1 cellular context compared by ENCODE assay signal in the genomic region with DNA sequence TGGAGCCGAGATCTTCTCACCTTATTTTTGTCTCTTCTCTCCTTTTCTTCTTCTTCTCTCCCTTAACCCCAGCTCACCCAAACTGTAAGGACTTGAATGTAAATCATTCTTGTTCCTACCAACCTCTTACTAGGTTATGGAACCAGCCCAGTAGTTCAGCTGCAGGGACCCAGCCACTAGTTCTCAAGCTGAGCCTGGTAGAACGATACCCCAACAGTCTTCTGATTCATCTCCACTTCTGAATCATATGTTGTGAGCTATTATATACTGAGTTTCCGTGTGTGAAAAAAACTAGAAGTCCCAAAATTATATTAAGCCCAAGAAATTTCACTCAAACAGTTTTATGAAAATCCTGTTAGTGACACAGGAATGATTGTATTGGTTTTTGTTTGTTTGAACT.
TF ChIP-seq lines count a peak whose summit lies in the region.

No MANE protein-coding gene starts in this region.

TF ChIP-seq in HepG2, 621 proteins besides CTCF, POLR2A, EP300 and RAD21:
- TF ChIP-seq ZNF124 (CRISPR knock-in tag; IDR thresholded peaks at IDR 0.05): no peak
- TF ChIP-seq ZNF20 (CRISPR knock-in tag; IDR thresholded peaks at IDR 0.05): no peak
- TF ChIP-seq, protein P1, sequence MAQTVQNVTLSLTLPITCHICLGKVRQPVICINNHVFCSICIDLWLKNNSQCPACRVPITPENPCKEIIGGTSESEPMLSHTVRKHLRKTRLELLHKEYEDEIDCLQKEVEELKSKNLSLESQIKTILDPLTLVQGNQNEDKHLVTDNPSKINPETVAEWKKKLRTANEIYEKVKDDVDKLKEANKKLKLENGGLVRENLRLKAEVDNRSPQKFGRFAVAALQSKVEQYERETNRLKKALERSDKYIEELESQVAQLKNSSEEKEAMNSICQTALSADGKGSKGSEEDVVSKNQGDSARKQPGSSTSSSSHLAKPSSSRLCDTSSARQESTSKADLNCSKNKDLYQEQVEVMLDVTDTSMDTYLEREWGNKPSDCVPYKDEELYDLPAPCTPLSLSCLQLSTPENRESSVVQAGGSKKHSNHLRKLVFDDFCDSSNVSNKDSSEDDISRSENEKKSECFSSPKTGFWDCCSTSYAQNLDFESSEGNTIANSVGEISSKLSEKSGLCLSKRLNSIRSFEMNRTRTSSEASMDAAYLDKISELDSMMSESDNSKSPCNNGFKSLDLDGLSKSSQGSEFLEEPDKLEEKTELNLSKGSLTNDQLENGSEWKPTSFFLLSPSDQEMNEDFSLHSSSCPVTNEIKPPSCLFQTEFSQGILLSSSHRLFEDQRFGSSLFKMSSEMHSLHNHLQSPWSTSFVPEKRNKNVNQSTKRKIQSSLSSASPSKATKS (CRISPR knock-in tag; IDR thresholded peaks at IDR 0.05): no peak
- TF ChIP-seq PLRG1 (conservative IDR thresholded peaks at IDR 0.05): no peak
- no peak for TF ChIP-seq SYNCRIP (IDR thresholded peaks at IDR 0.05; ENCODE audit: insufficient read depth, low read depth, low read length)
- TF ChIP-seq ZSCAN31 (CRISPR knock-in tag; IDR thresholded peaks at IDR 0.05; ENCODE audit: low read depth): no peak
- TF ChIP-seq EZH2 (conservative IDR thresholded peaks at IDR 0.05; ENCODE audit: low read depth, low read length): no peak
- no peak for TF ChIP-seq ZNF496 (CRISPR knock-in tag; IDR thresholded peaks at IDR 0.05; ENCODE audit: insufficient replicate concordance)
- TF ChIP-seq ZNF552 (CRISPR knock-in tag; IDR thresholded peaks at IDR 0.05; ENCODE audit: borderline replicate concordance): no peak
- TF ChIP-seq NR2F2 (IDR thresholded peaks at IDR 0.05; ENCODE audit: borderline replicate concordance, low read depth): no peak
- TF ChIP-seq, protein P2, sequence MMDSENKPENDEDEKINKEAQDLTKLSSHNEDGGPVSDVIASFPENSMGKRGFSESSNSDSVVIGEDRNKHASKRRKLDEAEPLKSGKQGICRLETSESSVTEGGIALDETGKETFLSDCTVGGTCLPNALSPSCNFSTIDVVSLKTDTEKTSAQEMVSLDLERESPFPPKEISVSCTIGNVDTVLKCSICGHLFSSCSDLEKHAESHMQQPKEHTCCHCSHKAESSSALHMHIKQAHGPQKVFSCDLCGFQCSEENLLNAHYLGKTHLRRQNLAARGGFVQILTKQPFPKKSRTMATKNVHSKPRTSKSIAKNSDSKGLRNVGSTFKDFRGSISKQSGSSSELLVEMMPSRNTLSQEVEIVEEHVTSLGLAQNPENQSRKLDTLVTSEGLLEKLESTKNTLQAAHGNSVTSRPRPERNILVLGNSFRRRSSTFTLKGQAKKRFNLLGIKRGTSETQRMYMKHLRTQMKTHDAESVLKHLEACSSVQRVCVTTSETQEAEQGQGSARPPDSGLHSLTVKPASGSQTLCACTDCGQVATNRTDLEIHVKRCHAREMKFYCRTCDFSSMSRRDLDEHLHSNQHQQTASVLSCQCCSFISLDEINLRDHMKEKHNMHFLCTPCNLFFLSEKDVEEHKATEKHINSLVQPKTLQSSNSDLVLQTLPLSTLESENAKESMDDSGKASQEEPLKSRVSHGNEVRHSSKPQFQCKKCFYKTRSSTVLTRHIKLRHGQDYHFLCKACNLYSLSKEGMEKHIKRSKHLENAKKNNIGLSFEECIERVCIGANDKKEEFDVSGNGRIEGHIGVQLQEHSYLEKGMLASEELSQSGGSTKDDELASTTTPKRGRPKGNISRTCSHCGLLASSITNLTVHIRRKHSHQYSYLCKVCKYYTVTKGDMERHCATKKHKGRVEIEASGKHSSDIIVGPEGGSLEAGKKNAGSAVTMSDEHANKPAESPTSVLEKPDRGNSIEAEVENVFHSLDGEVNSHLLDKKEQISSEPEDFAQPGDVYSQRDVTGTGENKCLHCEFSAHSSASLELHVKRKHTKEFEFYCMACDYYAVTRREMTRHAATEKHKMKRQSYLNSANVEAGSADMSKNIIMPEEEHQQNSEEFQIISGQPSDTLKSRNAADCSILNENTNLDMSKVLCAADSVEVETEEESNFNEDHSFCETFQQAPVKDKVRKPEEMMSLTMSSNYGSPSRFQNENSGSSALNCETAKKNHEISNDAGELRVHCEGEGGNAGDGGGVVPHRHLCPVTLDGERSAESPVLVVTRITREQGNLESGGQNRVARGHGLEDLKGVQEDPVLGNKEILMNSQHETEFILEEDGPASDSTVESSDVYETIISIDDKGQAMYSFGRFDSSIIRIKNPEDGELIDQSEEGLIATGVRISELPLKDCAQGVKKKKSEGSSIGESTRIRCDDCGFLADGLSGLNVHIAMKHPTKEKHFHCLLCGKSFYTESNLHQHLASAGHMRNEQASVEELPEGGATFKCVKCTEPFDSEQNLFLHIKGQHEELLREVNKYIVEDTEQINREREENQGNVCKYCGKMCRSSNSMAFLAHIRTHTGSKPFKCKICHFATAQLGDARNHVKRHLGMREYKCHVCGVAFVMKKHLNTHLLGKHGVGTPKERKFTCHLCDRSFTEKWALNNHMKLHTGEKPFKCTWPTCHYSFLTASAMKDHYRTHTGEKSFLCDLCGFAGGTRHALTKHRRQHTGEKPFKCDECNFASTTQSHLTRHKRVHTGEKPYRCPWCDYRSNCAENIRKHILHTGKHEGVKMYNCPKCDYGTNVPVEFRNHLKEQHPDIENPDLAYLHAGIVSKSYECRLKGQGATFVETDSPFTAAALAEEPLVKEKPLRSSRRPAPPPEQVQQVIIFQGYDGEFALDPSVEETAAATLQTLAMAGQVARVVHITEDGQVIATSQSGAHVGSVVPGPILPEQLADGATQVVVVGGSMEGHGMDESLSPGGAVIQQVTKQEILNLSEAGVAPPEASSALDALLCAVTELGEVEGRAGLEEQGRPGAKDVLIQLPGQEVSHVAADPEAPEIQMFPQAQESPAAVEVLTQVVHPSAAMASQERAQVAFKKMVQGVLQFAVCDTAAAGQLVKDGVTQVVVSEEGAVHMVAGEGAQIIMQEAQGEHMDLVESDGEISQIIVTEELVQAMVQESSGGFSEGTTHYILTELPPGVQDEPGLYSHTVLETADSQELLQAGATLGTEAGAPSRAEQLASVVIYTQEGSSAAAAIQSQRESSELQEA (CRISPR knock-in tag; IDR thresholded peaks at IDR 0.05; ENCODE audit: not compliant biosample characterization): no peak
- no peak for TF ChIP-seq BHLHE40 (IDR thresholded peaks at IDR 0.05; ENCODE audit: low read length)
- TF ChIP-seq ZNF34 (CRISPR knock-in tag; IDR thresholded peaks at IDR 0.05; ENCODE audit: borderline replicate concordance): no peak
- TF ChIP-seq, protein P3, sequence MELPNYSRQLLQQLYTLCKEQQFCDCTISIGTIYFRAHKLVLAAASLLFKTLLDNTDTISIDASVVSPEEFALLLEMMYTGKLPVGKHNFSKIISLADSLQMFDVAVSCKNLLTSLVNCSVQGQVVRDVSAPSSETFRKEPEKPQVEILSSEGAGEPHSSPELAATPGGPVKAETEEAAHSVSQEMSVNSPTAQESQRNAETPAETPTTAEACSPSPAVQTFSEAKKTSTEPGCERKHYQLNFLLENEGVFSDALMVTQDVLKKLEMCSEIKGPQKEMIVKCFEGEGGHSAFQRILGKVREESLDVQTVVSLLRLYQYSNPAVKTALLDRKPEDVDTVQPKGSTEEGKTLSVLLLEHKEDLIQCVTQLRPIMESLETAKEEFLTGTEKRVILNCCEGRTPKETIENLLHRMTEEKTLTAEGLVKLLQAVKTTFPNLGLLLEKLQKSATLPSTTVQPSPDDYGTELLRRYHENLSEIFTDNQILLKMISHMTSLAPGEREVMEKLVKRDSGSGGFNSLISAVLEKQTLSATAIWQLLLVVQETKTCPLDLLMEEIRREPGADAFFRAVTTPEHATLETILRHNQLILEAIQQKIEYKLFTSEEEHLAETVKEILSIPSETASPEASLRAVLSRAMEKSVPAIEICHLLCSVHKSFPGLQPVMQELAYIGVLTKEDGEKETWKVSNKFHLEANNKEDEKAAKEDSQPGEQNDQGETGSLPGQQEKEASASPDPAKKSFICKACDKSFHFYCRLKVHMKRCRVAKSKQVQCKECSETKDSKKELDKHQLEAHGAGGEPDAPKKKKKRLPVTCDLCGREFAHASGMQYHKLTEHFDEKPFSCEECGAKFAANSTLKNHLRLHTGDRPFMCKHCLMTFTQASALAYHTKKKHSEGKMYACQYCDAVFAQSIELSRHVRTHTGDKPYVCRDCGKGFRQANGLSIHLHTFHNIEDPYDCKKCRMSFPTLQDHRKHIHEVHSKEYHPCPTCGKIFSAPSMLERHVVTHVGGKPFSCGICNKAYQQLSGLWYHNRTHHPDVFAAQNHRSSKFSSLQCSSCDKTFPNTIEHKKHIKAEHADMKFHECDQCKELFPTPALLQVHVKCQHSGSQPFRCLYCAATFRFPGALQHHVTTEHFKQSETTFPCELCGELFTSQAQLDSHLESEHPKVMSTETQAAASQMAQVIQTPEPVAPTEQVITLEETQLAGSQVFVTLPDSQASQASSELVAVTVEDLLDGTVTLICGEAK (IDR thresholded peaks at IDR 0.05): no peak
- TF ChIP-seq, protein P3 (CRISPR knock-in tag; IDR thresholded peaks at IDR 0.05): no peak
TF ChIP-seq in HepG2: peak in this region for 0.
